In the genomic region with DNA sequence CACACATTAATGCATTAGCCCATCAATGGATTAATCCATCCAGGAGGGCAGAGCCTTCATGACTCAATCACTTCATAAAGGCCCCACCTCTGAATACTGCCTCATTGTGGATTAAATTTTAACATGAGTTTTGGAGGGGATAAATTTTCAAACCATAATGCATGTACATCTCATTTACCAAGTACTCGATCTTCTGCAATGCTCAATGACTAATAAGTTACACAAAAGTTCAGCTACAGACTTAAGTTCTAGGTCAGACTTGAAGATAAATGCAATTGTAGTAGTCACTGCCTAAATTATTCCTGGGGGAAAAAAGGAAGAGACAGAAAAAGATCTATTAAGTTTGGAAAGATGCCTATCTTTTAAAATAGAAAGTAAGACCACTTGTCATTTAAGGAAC, we compare ENCODE assay signal across 17 cellular contexts.
"Had no signal": no experiment of that assay in that cellular context is flagged by ENCODE, and none has a peak within 500 bp of the region (broad histone marks: within the 10 kb centered on the region; RNA-seq: fewer than 3 reads in every experiment).

No MANE protein-coding gene starts in this region.

- H3K4me1 ChIP-seq: adrenal gland, colonic mucosa, lower lobe of right lung, tibial artery had no signal

- H3K9me3 ChIP-seq: adrenal gland, colonic mucosa, heart right ventricle, lower lobe of right lung, tibial artery had no signal

- H3K27ac ChIP-seq: adrenal gland, colonic mucosa, dorsolateral prefrontal cortex, heart right ventricle, lower lobe of right lung, tibial artery had no signal

- FAIRE-seq: astrocyte, kidney had no signal

- ATAC-seq: activated CD4-positive, CD25-positive, alpha-beta regulatory T cell treated with anti-CD3 and anti-CD28 coated beads, Interleukin-2, amount 50 U/mL, for 24 hours; activated CD8-positive, alpha-beta T cell treated with anti-CD3 and anti-CD28 coated beads, Interleukin-2, amount 10 ng/mL, durations not matched to agents 7 days and 5 days; heart right ventricle; left lobe of liver; lower lobe of right lung had no signal

- H3K4me3 ChIP-seq: adrenal gland, colonic mucosa, dorsolateral prefrontal cortex, heart right ventricle, lower lobe of right lung, tibial artery had no signal

- H3K27me3 ChIP-seq: adrenal gland, colonic mucosa, dorsolateral prefrontal cortex, heart right ventricle, tibial artery had no signal

- DNase-seq: activated CD4-positive, alpha-beta T cell treated with anti-CD3 and anti-CD28 coated beads, Interleukin-2, amount 50 U/mL, for 1 hour; activated CD8-positive, alpha-beta T cell treated with anti-CD3 and anti-CD28 coated beads, Interleukin-2, amount 10 ng/mL, durations not matched to agents 7 days and 5 days; activated T-cell treated with anti-CD3 and anti-CD28 coated beads, Interleukin-2, amount 50 U/mL, for 1 hour; adrenal gland; colonic mucosa; dorsolateral prefrontal cortex; heart right ventricle; kidney; lower lobe of right lung; naive B cell; nucleus accumbens; stimulated activated CD4-positive, alpha-beta T cell treated with anti-CD3 and anti-CD28 coated beads, Interleukin-12 subunit alpha, Interleukin-12 subunit beta, amount 100 ng/mL, for 4 hours; substantia nigra; tibial artery had no signal

- H3K36me3 ChIP-seq: adrenal gland, colonic mucosa, heart right ventricle, lower lobe of right lung, tibial artery had no signal
